11 cellular contexts compared by ENCODE assay signal in the genomic region with DNA sequence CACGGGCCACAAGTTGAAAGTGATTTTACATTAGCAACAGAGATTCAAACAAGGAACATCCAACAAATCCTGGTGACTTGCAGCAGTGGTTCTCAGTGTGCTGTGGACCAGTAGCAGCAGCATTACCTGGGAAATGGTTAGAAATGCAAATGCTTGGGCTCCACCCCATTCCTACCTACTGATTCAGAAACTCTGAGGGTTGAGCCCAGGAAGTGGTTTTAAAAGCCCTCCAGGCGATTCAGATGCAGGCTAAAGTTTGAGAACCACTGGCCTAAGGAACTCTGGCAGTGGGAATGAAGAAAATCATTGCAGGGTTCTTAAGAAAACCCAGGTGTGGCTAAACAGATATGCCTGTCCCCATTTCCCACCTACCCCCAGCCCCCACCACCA.
DNase-seq lines count a peak whose midpoint lies in the region; ATAC-seq and TF ChIP-seq lines count a peak whose summit lies in the region.
"Had no signal": no experiment of that assay in that cellular context is flagged by ENCODE, and none has a peak within 500 bp of the region (broad histone marks: within the 10 kb centered on the region; RNA-seq: fewer than 3 reads in every experiment).

No MANE protein-coding gene starts in this region.

- no peak overlapping the region for H2BK15ac ChIP-seq in mesendoderm (replicated peaks; ENCODE audit: low read depth)

- H3K36me3 ChIP-seq in body of pancreas (replicated peaks in 1 of 2; ENCODE audit: insufficient read depth in 1 of 2, low read depth in 2 of 2): no peaks in the 10 kb centered on the region
- H3K36me3 ChIP-seq in mesendoderm (ENCODE audit: control insufficient read depth, insufficient read depth, low read length): no peaks in the 10 kb centered on the region
- no peaks in the 10 kb centered on the region for H3K36me3 ChIP-seq in vagina
- H3K36me3 ChIP-seq: gastrocnemius medialis had no signal

- no peak overlapping the region for H2AK5ac ChIP-seq in mesendoderm (ENCODE audit: low read length)

- ATAC-seq in body of pancreas: peak; percentile 13
- ATAC-seq: activated naive CD8-positive, alpha-beta T cell treated with anti-CD3 and anti-CD28 coated beads, Interleukin-2, amount 50 U/mL, for 24 hours; gastrocnemius medialis had no signal

- no peak overlapping the region for H3K23ac ChIP-seq in mesendoderm (ENCODE audit: low read length)

- H2BK5ac ChIP-seq in mesendoderm (ENCODE audit: low read length): no peak overlapping the region

- intact Hi-C loops in body of pancreas (cut with DNase I) (no loop called here), vagina (cut with DNase I) (no loop called here)

- H3K27ac Mint-ChIP-seq in activated T-cell treated with anti-CD3 and anti-CD28 coated beads, Interleukin-2, amount 50 U/mL, for 24 hours: no peak overlapping the region
- H3K27ac Mint-ChIP-seq: activated naive CD8-positive, alpha-beta T cell treated with anti-CD3 and anti-CD28 coated beads, Interleukin-2, amount 50 U/mL, for 24 hours had no signal

- TF ChIP-seq POLR2A in body of pancreas (IDR thresholded peaks at IDR 0.05) (no peak), vagina (IDR thresholded peaks at IDR 0.05) (no peak)

- H3K56ac ChIP-seq in mesendoderm (ENCODE audit: low read length): peak overlapping the region; percentile 25

- peak overlapping the region; percentile 83 for H2BK120ac ChIP-seq in mesendoderm (ENCODE audit: low read depth, low read length)

- no peak overlapping the region for H4K5ac ChIP-seq in mesendoderm (ENCODE audit: low read length)

- H3K36me3 Mint-ChIP-seq in activated T-cell treated with anti-CD3 and anti-CD28 coated beads, Interleukin-2, amount 50 U/mL, for 24 hours (ENCODE audit: low read depth): no peaks in the 10 kb centered on the region

- no peak overlapping the region for H3K4me3 ChIP-seq in body of pancreas
- no peak overlapping the region for H3K4me3 ChIP-seq in mesendoderm (ENCODE audit: low read length)
- H3K4me3 ChIP-seq in vagina: no peak overlapping the region
- H3K4me3 ChIP-seq: gastrocnemius medialis had no signal

- peak; percentile 87 for DNase-seq in EH (ENCODE audit: low read depth)
- DNase-seq in LoVo (ENCODE audit: low spot score): peak; percentile 93
- DNase-seq in body of pancreas: no peak
- DNase-seq in mesendoderm: peak; percentile 90
- no peak for DNase-seq in activated CD4-positive, alpha-beta T cell treated with anti-CD3 and anti-CD28 coated beads, Interleukin-2, amount 50 U/mL, for 48 hours
- no peak for DNase-seq in vagina (ENCODE audit: extremely low spot score in 2 of 2)
- no peak for DNase-seq in activated T-cell treated with anti-CD3 and anti-CD28 coated beads, Interleukin-2, amount 50 U/mL, for 24 hours
- no peak for DNase-seq in COLO668 (lab: John Stamatoyannopoulos, UW; ENCODE audit: unreplicated experiment)
- DNase-seq: activated naive CD8-positive, alpha-beta T cell treated with anti-CD3 and anti-CD28 coated beads, Interleukin-2, amount 50 U/mL, for 24 hours; gastrocnemius medialis; NCI-H2029 treated with DMSO at 0.1 percent for 48 hours had no signal

- peaks cover 33% of the 10 kb centered on the region for H3K27me3 Mint-ChIP-seq in activated T-cell treated with anti-CD3 and anti-CD28 coated beads, Interleukin-2, amount 50 U/mL, for 24 hours

- H3K79me2 ChIP-seq in mesendoderm (ENCODE audit: control insufficient read depth, insufficient read depth, low read length): no peaks in the 10 kb centered on the region

- no peak overlapping the region for H3K4me2 ChIP-seq in mesendoderm (ENCODE audit: low read length)

- H3K4me1 ChIP-seq in body of pancreas (peaks cover 42% of the 10 kb centered on the region), mesendoderm (ENCODE audit: control insufficient read depth, low read depth, low read length) (peaks cover 7% of the 10 kb centered on the region), vagina (peaks cover 16% of the 10 kb centered on the region)

- no peaks in the 10 kb centered on the region for H3K79me1 ChIP-seq in mesendoderm (ENCODE audit: low read length)

- H3K9ac ChIP-seq in mesendoderm (ENCODE audit: low read length): no peak overlapping the region

- H3K27me3 ChIP-seq in body of pancreas: no peaks in the 10 kb centered on the region
- no peaks in the 10 kb centered on the region for H3K27me3 ChIP-seq in mesendoderm (ENCODE audit: insufficient read depth, low read length, poor library complexity)
- no peaks in the 10 kb centered on the region for H3K27me3 ChIP-seq in vagina
- H3K27me3 ChIP-seq: gastrocnemius medialis had no signal

- H4K8ac ChIP-seq in mesendoderm (ENCODE audit: low read depth, low read length): no peak overlapping the region

- peak overlapping the region; percentile 71 for H3K18ac ChIP-seq in mesendoderm (ENCODE audit: low read length)

- H3K4ac ChIP-seq in mesendoderm (ENCODE audit: low read depth, low read length): no peak overlapping the region

- TF ChIP-seq CTCF in body of pancreas (IDR thresholded peaks at IDR 0.05) (no peak), vagina (IDR thresholded peaks at IDR 0.05) (no peak)

- H3K9me3 ChIP-seq in body of pancreas (no peaks in the 10 kb centered on the region), vagina (no peaks in the 10 kb centered on the region)
- H3K9me3 ChIP-seq: gastrocnemius medialis had no signal

- 48 to 56% methylated on average over 2 of the region's 2 CpGs for WGBS in body of pancreas, 2 donors
- WGBS in mesendoderm (ENCODE audit: extremely low coverage, insufficient coverage, low lambda C conversion rate): no CpG with 5 or more reads among the region's 2 CpGs

- no peak overlapping the region for H3K4me3 Mint-ChIP-seq in activated T-cell treated with anti-CD3 and anti-CD28 coated beads, Interleukin-2, amount 50 U/mL, for 24 hours
- H3K4me3 Mint-ChIP-seq: activated naive CD8-positive, alpha-beta T cell treated with anti-CD3 and anti-CD28 coated beads, Interleukin-2, amount 50 U/mL, for 24 hours had no signal

- H3K27ac ChIP-seq in body of pancreas (peak overlapping the region in 2 of 4 donors; percentile 12 to 46), mesendoderm (ENCODE audit: low read depth, low read length) (no peak overlapping the region), vagina (no peak overlapping the region)
- H3K27ac ChIP-seq: gastrocnemius medialis had no signal

- H3K4me1 Mint-ChIP-seq in activated T-cell treated with anti-CD3 and anti-CD28 coated beads, Interleukin-2, amount 50 U/mL, for 24 hours (ENCODE audit: low read depth): peaks cover 2% of the 10 kb centered on the region
- H3K4me1 Mint-ChIP-seq: activated naive CD8-positive, alpha-beta T cell treated with anti-CD3 and anti-CD28 coated beads, Interleukin-2, amount 50 U/mL, for 24 hours had no signal

- no peaks in the 10 kb centered on the region for H3K9me3 Mint-ChIP-seq in activated T-cell treated with anti-CD3 and anti-CD28 coated beads, Interleukin-2, amount 50 U/mL, for 24 hours
- H3K9me3 Mint-ChIP-seq: activated naive CD8-positive, alpha-beta T cell treated with anti-CD3 and anti-CD28 coated beads, Interleukin-2, amount 50 U/mL, for 24 hours had no signal

Comparison
In these comparisons a context has a peak if more than half of its experiments do, and no peak if none do; other contexts are left out.
1. DNase-seq: peak in EH (single experiment), LoVo (single experiment) and mesendoderm (single experiment); none in body of pancreas (0 of 4), activated CD4-positive, alpha-beta T cell treated with anti-CD3 and anti-CD28 coated beads, Interleukin-2, amount 50 U/mL, for 48 hours (0 of 2), vagina (0 of 2), activated T-cell treated with anti-CD3 and anti-CD28 coated beads, Interleukin-2, amount 50 U/mL, for 24 hours (single experiment) and COLO668 (single experiment).